14 cellular contexts compared by ENCODE assay signal in the genomic region with DNA sequence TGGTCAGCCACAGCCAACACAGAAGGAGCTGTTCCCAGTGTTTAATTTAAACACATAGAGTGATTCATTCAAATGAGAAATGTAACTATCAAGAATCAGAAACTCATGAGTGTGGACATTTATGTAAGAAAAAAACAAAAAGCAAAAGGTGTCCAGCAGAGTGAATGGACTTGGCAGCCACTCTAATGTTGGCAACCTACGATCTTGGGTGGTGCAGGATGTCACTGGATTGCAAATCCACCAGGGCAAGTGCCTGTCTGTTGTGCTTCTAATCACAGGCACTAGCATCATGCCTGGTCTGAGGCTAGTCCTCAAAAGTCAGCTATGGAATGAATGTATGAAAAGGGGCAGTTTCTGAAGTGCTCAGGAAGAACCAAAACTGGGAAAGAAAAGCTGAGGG.
DNase-seq lines count a peak whose midpoint lies in the region; ATAC-seq, FAIRE-seq and TF ChIP-seq lines count a peak whose summit lies in the region.
"Had no signal": no experiment of that assay in that cellular context is flagged by ENCODE, and none has a peak within 500 bp of the region (broad histone marks: within the 10 kb centered on the region; RNA-seq: fewer than 3 reads in every experiment).

No MANE protein-coding gene starts in this region.

- no peaks in the 10 kb centered on the region for H3K4me1 Mint-ChIP-seq in T-helper 2 cell treated with Interferon-gamma antibody and Interleukin-4, amounts not matched to agents 5 μg/mL and 100 μg/mL, for 36 hours (ENCODE audit: low read depth)
- H3K4me1 Mint-ChIP-seq: CD4-positive, alpha-beta memory T cell had no signal

- H4K91ac ChIP-seq in H1 (replicated peaks; ENCODE audit: insufficient read length, low read length) = no peak overlapping the region

- no peaks in the 10 kb centered on the region for H3K27me3 ChIP-seq in BLaER1 treated with 17β-estradiol and CSF1 and Interleukin-3, amounts not matched to agents 10 nM and 100 nM
- H3K27me3 ChIP-seq in H1 (replicated peaks in 1 of 4; ENCODE audit: control insufficient read depth in 3 of 4, extremely low read depth in 1 of 4, insufficient read depth in 3 of 4, low read length in 3 of 4) = peaks cover 0 to 16% (median 7%) of the 10 kb centered on the region in 4 experiments; a peak in 4 of 7 replicates

- 87% methylated on average over 1 of the region's 1 CpG; no CpG with 5 or more reads in 1 of the 2 experiments for WGBS in H1 (ENCODE audit: extremely low coverage in 1 of 2, insufficient coverage in 1 of 2, insufficient read length in 1 of 2, insufficient replicate concordance in 2 of 2, low coverage in 1 of 2, low lambda C conversion rate in 2 of 2, missing lambda C conversion rate in 1 of 2), 2 experiments

- H3K4me3 ChIP-seq in BLaER1 treated with 17β-estradiol and CSF1 and Interleukin-3, amounts not matched to agents 10 nM and 100 nM = no peak overlapping the region
- no peak overlapping the region for H3K4me3 ChIP-seq in H1 (ENCODE audit: extremely low read depth in 1 of 4, insufficient read depth in 2 of 4, low read depth in 3 of 4, low read length in 4 of 4)

- H2BK20ac ChIP-seq in H1 (ENCODE audit: low read length) = no peak overlapping the region

- peaks cover 23 to 49% (median 32%) of the 10 kb centered on the region in 10 experiments for H3K4me1 ChIP-seq in BLaER1 treated with 17β-estradiol and CSF1 and Interleukin-3, amounts not matched to agents 10 nM and 100 nM
- peaks cover 11 to 29% (median 22%) of the 10 kb centered on the region in 4 experiments for H3K4me1 ChIP-seq in H1 (replicated peaks in 1 of 4; ENCODE audit: control insufficient read depth in 3 of 4, insufficient read depth in 4 of 4, low read length in 3 of 4)

- H3K23me2 ChIP-seq in H1 (ENCODE audit: low read depth, low read length) = peaks cover 7% of the 10 kb centered on the region; the same call in 1 of the 2 replicates

- H3K9me3 ChIP-seq in BLaER1 treated with 17β-estradiol and CSF1 and Interleukin-3, amounts not matched to agents 10 nM and 100 nM (replicated peaks in 1 of 11) = no peaks in the 10 kb centered on the region
- H3K9me3 ChIP-seq in H1 (ENCODE audit: insufficient read depth in 2 of 2, low read depth in 1 of 2, low read length in 1 of 2) = no peaks in the 10 kb centered on the region

- TF ChIP-seq POLR2A in H1 (IDR thresholded peaks at IDR 0.05; ENCODE audit: control extremely low read depth in 1 of 2, low read depth in 2 of 2, low read length in 2 of 2) = no peak

- H3K36me3 ChIP-seq in BLaER1 treated with 17β-estradiol and CSF1 and Interleukin-3, amounts not matched to agents 10 nM and 100 nM = no peaks in the 10 kb centered on the region
- H3K36me3 ChIP-seq in H1 (ENCODE audit: control insufficient read depth in 2 of 4, insufficient read depth in 4 of 4, low read length in 3 of 4) = no peaks in the 10 kb centered on the region; a peak in 1 of 8 replicates

- H3K36me3 Mint-ChIP-seq in T-helper 2 cell treated with Interferon-gamma antibody and Interleukin-4, amounts not matched to agents 5 μg/mL and 100 μg/mL, for 36 hours (ENCODE audit: low read depth) = no peaks in the 10 kb centered on the region
- H3K36me3 Mint-ChIP-seq: CD4-positive, alpha-beta memory T cell had no signal

- H3K18ac ChIP-seq in H1 (ENCODE audit: extremely low read depth, low read length) = no peak overlapping the region

- FAIRE-seq in H1 (lab: Jason Lieb, UNC) = no peak

- TF ChIP-seq EP300 in H1 (IDR thresholded peaks at IDR 0.05; ENCODE audit: borderline replicate concordance in 1 of 2, low read depth in 2 of 2, low read length in 2 of 2) = no peak

- no peaks in the 10 kb centered on the region for H4K20me1 ChIP-seq in BLaER1 treated with 17β-estradiol and CSF1 and Interleukin-3, amounts not matched to agents 10 nM and 100 nM
- H4K20me1 ChIP-seq in H1 (replicated peaks in 1 of 2; ENCODE audit: control insufficient read depth in 1 of 2, insufficient read depth in 2 of 2, low read length in 2 of 2) = peaks cover 0 to 8% of the 10 kb centered on the region in 2 experiments

- H3K27ac ChIP-seq in BLaER1 treated with 17β-estradiol and CSF1 and Interleukin-3, amounts not matched to agents 10 nM and 100 nM = no peak overlapping the region
- H3K27ac ChIP-seq in H1 (ENCODE audit: low read depth, low read length) = no peak overlapping the region
- H3K27ac ChIP-seq: C4-2B had no signal

- H3K79me1 ChIP-seq in H1 (ENCODE audit: low read depth, low read length) = 0 out of 2 replicates have a peak, but pooled peaks cover 5% of the 10 kb centered on the region

- H2AFZ ChIP-seq in H1 (ENCODE audit: low read length) = no peak overlapping the region

- DNase-seq in NCI-H69 (lab: John Stamatoyannopoulos, UW) = peak; percentile 11
- DNase-seq in H1 (ENCODE audit: low read depth in 1 of 2, low spot score in 2 of 2) = no peak
- no peak for DNase-seq in T-helper 2 cell treated with Interferon-gamma antibody and Interleukin-4, amounts not matched to agents 5 μg/mL and 100 μg/mL, for 36 hours (ENCODE audit: low spot score)
- DNase-seq: CD4-positive, alpha-beta memory T cell; DMS153; DMS79; GF-D8; GOT3; H9 had no signal

- no peak overlapping the region for H2BK120ac ChIP-seq in H1 (replicated peaks; ENCODE audit: low read depth, low read length)

- no peak overlapping the region for H3K23ac ChIP-seq in H1 (ENCODE audit: insufficient read length)

- no peak overlapping the region; the same call in 1 of the 2 replicates for H2BK12ac ChIP-seq in H1 (ENCODE audit: low read depth, low read length)

- H4K8ac ChIP-seq in H1 (ENCODE audit: extremely low read depth, insufficient read depth, low read length) = no peak overlapping the region

- TF ChIP-seq CTCF in H1 (IDR thresholded peaks at IDR 0.05; ENCODE audit: control extremely low read depth in 1 of 3, insufficient read depth in 1 of 3, low read depth in 1 of 3, low read length in 3 of 3) = no peak

- no peaks in the 10 kb centered on the region for H3K79me2 ChIP-seq in H1 (ENCODE audit: control insufficient read depth in 1 of 2, insufficient read depth in 2 of 2, low read length in 2 of 2)

- peak overlapping the region in 7 of 11 experiments; percentile 46 to 90 (median 66); a peak in 11 of 22 replicates for H3K4me2 ChIP-seq in BLaER1 treated with 17β-estradiol and CSF1 and Interleukin-3, amounts not matched to agents 10 nM and 100 nM
- H3K4me2 ChIP-seq in H1 (ENCODE audit: insufficient read depth in 1 of 2, low read depth in 2 of 2, low read length in 2 of 2) = no peak overlapping the region

- no peak overlapping the region for H2BK15ac ChIP-seq in H1 (ENCODE audit: low read length)

- H4K5ac ChIP-seq in H1 (ENCODE audit: insufficient read length, low read depth, low read length) = no peak overlapping the region

- no peak overlapping the region for H3K9ac ChIP-seq in BLaER1 treated with 17β-estradiol and CSF1 and Interleukin-3, amounts not matched to agents 10 nM and 100 nM
- H3K9ac ChIP-seq in H1 (replicated peaks in 1 of 4; ENCODE audit: extremely low read depth in 1 of 4, low read depth in 3 of 4, low read length in 3 of 4) = no peak overlapping the region

- no peak overlapping the region for H3K4ac ChIP-seq in H1 (replicated peaks; ENCODE audit: insufficient read length, low read depth, low read length)

- H3K56ac ChIP-seq in H1 (replicated peaks; ENCODE audit: insufficient read length, low read depth, low read length) = no peak overlapping the region

- H3K27me3 Mint-ChIP-seq in T-helper 2 cell treated with Interferon-gamma antibody and Interleukin-4, amounts not matched to agents 5 μg/mL and 100 μg/mL, for 36 hours (ENCODE audit: low read depth) = peaks cover 2% of the 10 kb centered on the region
- H3K27me3 Mint-ChIP-seq: B cell had no signal

- H3K27ac Mint-ChIP-seq in T-helper 2 cell treated with Interferon-gamma antibody and Interleukin-4, amounts not matched to agents 5 μg/mL and 100 μg/mL, for 36 hours = no peak overlapping the region
- H3K27ac Mint-ChIP-seq: B cell; CD4-positive, alpha-beta memory T cell; H9 had no signal

- 0 out of 2 replicates have a peak overlapping the region, but pooled peaks have one; percentile 55 for H2AK5ac ChIP-seq in H1 (ENCODE audit: low read depth, low read length)

- H3K9me3 Mint-ChIP-seq in T-helper 2 cell treated with Interferon-gamma antibody and Interleukin-4, amounts not matched to agents 5 μg/mL and 100 μg/mL, for 36 hours = peaks cover 8% of the 10 kb centered on the region

- no peak overlapping the region for H2BK5ac ChIP-seq in H1 (ENCODE audit: low read depth, low read length)

- ATAC-seq in esophagus mucosa (no peak), SK-N-SH treated with all-trans-retinoic acid at 6 μM for 48 hours (no peak)

- no peak overlapping the region for H3K14ac ChIP-seq in H1 (ENCODE audit: insufficient read length)

- POLR2A ChIA-PET in H1 (lab: Charles Lee; ENCODE audit: partially characterized antibody) = interaction anchor here (0.5 kb wide), 1 partner anchor 633 kb away, joined by 3 read pairs; no protein-coding TSS in a partner anchor

- no peak for TF ChIP-seq RAD21 in H1 (IDR thresholded peaks at IDR 0.05 in 1 of 2, conservative IDR thresholded peaks at IDR 0.05 in 1 of 2; ENCODE audit: low read depth in 2 of 2, low read length in 2 of 2)

- CTCF ChIA-PET in H1 (lab: Charles Lee; ENCODE audit: partially characterized antibody) = interaction anchor here (0.7 kb wide), 1 partner anchor 380 kb away, joined by 3 read pairs; no protein-coding TSS in a partner anchor

- no peak overlapping the region for H3K4me3 Mint-ChIP-seq in T-helper 2 cell treated with Interferon-gamma antibody and Interleukin-4, amounts not matched to agents 5 μg/mL and 100 μg/mL, for 36 hours
- H3K4me3 Mint-ChIP-seq: B cell; CD4-positive, alpha-beta memory T cell; H9 had no signal

TF ChIP-seq in SK-N-SH treated with all-trans-retinoic acid at 6 μM for 48 hours, 23 proteins besides CTCF, POLR2A, EP300 and RAD21 (continues in another document):
- TF ChIP-seq, protein P1, sequence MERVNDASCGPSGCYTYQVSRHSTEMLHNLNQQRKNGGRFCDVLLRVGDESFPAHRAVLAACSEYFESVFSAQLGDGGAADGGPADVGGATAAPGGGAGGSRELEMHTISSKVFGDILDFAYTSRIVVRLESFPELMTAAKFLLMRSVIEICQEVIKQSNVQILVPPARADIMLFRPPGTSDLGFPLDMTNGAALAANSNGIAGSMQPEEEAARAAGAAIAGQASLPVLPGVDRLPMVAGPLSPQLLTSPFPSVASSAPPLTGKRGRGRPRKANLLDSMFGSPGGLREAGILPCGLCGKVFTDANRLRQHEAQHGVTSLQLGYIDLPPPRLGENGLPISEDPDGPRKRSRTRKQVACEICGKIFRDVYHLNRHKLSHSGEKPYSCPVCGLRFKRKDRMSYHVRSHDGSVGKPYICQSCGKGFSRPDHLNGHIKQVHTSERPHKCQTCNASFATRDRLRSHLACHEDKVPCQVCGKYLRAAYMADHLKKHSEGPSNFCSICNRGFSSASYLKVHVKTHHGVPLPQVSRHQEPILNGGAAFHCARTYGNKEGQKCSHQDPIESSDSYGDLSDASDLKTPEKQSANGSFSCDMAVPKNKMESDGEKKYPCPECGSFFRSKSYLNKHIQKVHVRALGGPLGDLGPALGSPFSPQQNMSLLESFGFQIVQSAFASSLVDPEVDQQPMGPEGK (CRISPR knock-in tag; IDR thresholded peaks at IDR 0.05; ENCODE audit: borderline replicate concordance) = no peak
- TF ChIP-seq RARB (CRISPR knock-in tag; IDR thresholded peaks at IDR 0.05) = no peak

Comparison
In these comparisons a context has a peak if more than half of its experiments do, and no peak if none do; other contexts are left out.
1. H3K4me2 ChIP-seq: peak in BLaER1 treated with 17β-estradiol and CSF1 and Interleukin-3, amounts not matched to agents 10 nM and 100 nM (7 of 11); none in H1 (0 of 2).